In genomic region chr11:130071211-130071712, GRCh38 we compare ENCODE assay signal across 8 cellular contexts. TPM values are rescaled to one million over a fixed set of nuclear protein-coding genes. Genes with fewer than 3 reads are reported as not detected.
DNase-seq lines count a peak whose midpoint lies in the region; ATAC-seq and TF ChIP-seq lines count a peak whose summit lies in the region.

No MANE protein-coding gene starts in this region.

- no peaks in the 10 kb centered on the region for H3K9me2 ChIP-seq in OCI-LY7 (ENCODE audit: insufficient read depth, low read length)

- no TSS peak for BruUV-seq in OCI-LY7 (replicated peaks; lab: Mats Ljungman, UMichigan)

- peaks cover 25% of the 10 kb centered on the region for H3K36me3 ChIP-seq in OCI-LY7 (ENCODE audit: insufficient read depth, low read length)

- TF ChIP-seq CTCF in OCI-LY7 (conservative IDR thresholded peaks at IDR 0.05; ENCODE audit: low read length) (no peak), natural killer cell (IDR thresholded peaks at IDR 0.05) (no peak)

- CTCF ChIA-PET in OCI-LY7 (lab: Charles Lee; ENCODE audit: unreplicated experiment) = interaction anchor here (0.5 to 2.2 kb wide), 8 partner anchors 16 to 99 kb away, joined by 3 to 7 read pairs (median 4); no protein-coding TSS in a partner anchor

- peaks cover 35 to 45% of the 10 kb centered on the region in 2 donors for H3K4me1 Mint-ChIP-seq in natural killer cell

- no peaks in the 10 kb centered on the region for H3K9me3 ChIP-seq in OCI-LY7 (ENCODE audit: low read length)

- DNase-seq in NCI-H748 (lab: John Stamatoyannopoulos, UW; ENCODE audit: unreplicated experiment) (peak; percentile 2), NCI-H748 treated with DMSO at 0.1 percent for 48 hours (lab: John Stamatoyannopoulos, UW) (no peak), OCI-LY7 (ENCODE audit: low spot score) (peak; percentile 21), dermis microvascular lymphatic vessel endothelial cell (ENCODE audit: low read depth in 2 of 2) (peak; percentile 43 to 74), natural killer cell (no peak), NCI-H2081 (lab: John Stamatoyannopoulos, UW) (no peak), NCI-H146 treated with DMSO at 0.1 percent for 48 hours (lab: John Stamatoyannopoulos, UW; ENCODE audit: unreplicated experiment) (no peak)

- POLR2A ChIA-PET in OCI-LY7 (lab: Charles Lee) = interaction anchor here (0.6 to 3.8 kb wide), 38 partner anchors 10 to 1633 kb away, joined by 3 to 44 read pairs (median 4); partner anchors contain the start of gene PRDM10

- H3K27ac Mint-ChIP-seq in natural killer cell = peak overlapping the region; percentile 80 to 87

- no peaks in the 10 kb centered on the region for H3K27me3 Mint-ChIP-seq in natural killer cell (ENCODE audit: low read depth in 2 of 2)

- H3K4me3 ChIP-seq in OCI-LY7 (ENCODE audit: low read depth, low read length, poor library complexity, severe bottlenecking) = peak overlapping the region; percentile 81

- H3K4me3 Mint-ChIP-seq in natural killer cell = peak overlapping the region; percentile 94

- intact Hi-C loops in OCI-LY7 (cut with micrococcal nuclease; ENCODE audit: unreplicated experiment) = loop anchor here (1.0 kb wide), 2 partner anchors 48 to 61 kb away; no protein-coding TSS in a partner anchor
- intact Hi-C loops in natural killer cell (cut with micrococcal nuclease) = loop anchor here (5.0 kb wide), 1 partner anchor 46 kb away; no protein-coding TSS in a partner anchor

- no peak for ATAC-seq in natural killer cell
- no peak for ATAC-seq in HG02610 (IDR thresholded peaks at IDR 0.05; ENCODE audit: unreplicated experiment)

- peak overlapping the region; percentile 57 for H3K27ac ChIP-seq in OCI-LY7 (ENCODE audit: low read depth, low read length, poor library complexity, severe bottlenecking)

- no peak overlapping the region for H2AFZ ChIP-seq in OCI-LY7 (ENCODE audit: low read length)

- peaks cover 36% of the 10 kb centered on the region for H3K4me1 ChIP-seq in OCI-LY7 (ENCODE audit: insufficient read depth, low read length, poor library complexity, severe bottlenecking)

- peaks cover 61% of the 10 kb centered on the region for H3K79me2 ChIP-seq in OCI-LY7 (ENCODE audit: insufficient read depth, low read depth, low read length)

- H3K4me2 ChIP-seq in OCI-LY7 (ENCODE audit: low read length) = peak overlapping the region; percentile 85

- no peaks in the 10 kb centered on the region for H3K9me3 Mint-ChIP-seq in natural killer cell

- H4K20me1 ChIP-seq in OCI-LY7 (ENCODE audit: insufficient read depth, low read length) = peaks cover 31% of the 10 kb centered on the region

- H3K36me3 Mint-ChIP-seq in natural killer cell = no peaks in the 10 kb centered on the region

RNA-seq across cellular contexts. Expression of gene APLP2, which starts 1.6 kb away (rescaled TPM):
- total RNA-seq in OCI-LY7 (2014; rRNA removed; shearing (Covaris generic)) = 144 and 147 TPM in 2 replicates
- total RNA-seq in OCI-LY7 (2022) = 279 and 284 TPM in 2 replicates
- total RNA-seq in dermis microvascular lymphatic vessel endothelial cell = 770 and 1,159 TPM in 2 replicates
- total RNA-seq in natural killer cell = 100 to 1,000 TPM in 2 of 3 donors, 10 to 100 TPM in 1; 99.8 to 119 (median 116) TPM

Comparison
In these comparisons a context has a peak if more than half of its experiments do, and no peak if none do; other contexts are left out.
1. DNase-seq: peak in NCI-H748 (single experiment), OCI-LY7 (single experiment) and dermis microvascular lymphatic vessel endothelial cell (2 of 2); none in NCI-H748 treated with DMSO at 0.1 percent for 48 hours (single experiment), natural killer cell (single experiment), NCI-H2081 (0 of 2) and NCI-H146 treated with DMSO at 0.1 percent for 48 hours (single experiment).